8 cellular contexts compared by ENCODE assay signal in the genomic region with DNA sequence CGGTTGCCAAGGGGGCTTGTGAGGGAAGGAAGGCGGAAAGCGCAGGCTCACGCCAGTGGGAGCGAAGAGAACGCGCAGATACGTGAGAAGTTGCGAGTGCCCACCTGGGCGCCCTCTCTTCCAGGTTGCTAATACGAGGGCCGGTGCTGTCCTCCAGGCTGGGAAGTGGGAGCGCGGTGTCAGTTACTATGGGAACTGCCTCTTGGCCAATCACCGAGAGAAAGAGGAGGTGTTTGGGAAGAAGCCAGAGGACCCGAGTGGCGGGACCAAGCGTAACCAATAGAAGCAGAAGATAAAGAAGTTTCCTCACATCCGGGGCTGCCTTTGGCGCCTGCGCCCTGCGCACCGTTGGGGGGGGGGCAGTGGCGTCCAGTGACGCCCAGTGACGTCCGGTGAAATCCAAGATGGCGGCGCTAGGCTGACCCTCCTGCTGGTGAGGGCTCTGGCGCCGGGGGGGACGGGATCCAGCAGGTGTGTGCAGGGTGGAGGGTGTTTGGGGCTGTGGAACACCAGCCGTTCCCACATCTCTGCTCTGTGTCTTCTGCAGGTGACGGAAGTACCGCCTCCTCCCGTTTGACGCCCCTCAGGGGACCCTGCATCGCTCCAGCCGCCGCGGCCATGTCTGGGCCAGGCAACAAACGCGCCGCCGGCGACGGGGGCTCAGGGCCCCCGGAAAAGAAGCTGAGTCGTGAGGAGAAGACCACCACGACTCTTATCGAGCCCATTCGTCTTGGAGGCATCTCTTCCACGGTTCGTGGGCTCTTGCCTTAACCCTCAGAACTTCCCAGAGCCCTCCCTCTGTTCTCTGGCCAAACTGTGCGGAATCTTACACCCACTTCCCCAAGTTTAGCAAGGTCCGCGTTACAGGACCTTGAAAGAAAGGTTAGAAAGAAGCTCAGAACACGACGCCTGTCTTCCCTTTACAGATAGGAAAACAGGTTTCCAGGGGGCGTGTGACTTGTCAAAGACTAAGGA. TPM values are rescaled to one million over a fixed set of nuclear protein-coding genes. Genes with fewer than 3 reads are reported as not detected.
DNase-seq lines count a peak whose midpoint lies in the region; ATAC-seq and TF ChIP-seq lines count a peak whose summit lies in the region.

Gene CFAP119 (minus strand): TSS at position 135 of the 975 bp plus-strand sequence. CDS start 314 bp downstream, outside the sequence.
Gene RNF40 (plus strand): TSS at position 395 of the 975 bp plus-strand sequence. CDS start 224 bp downstream, at position 619.

- H3K36me3 Mint-ChIP-seq in activated T-helper 17 cell treated with anti-CD3 and anti-CD28 coated beads, Interleukin-2, amount 50 U/mL, for 72 hours (ENCODE audit: low read depth): peaks cover 54% of the 10 kb centered on the region
- peaks cover 3 to 23% (median 13%) of the 10 kb centered on the region in 5 donors for H3K36me3 Mint-ChIP-seq in naive thymus-derived CD4-positive, alpha-beta T cell
- H3K36me3 Mint-ChIP-seq in stimulated activated memory B cell treated with anti-CD40 and anti-IgM and Interleukin-4, amounts not matched to agents 10 μg/mL and 1 μg/mL and 100 μg/mL, for 72 hours: peaks cover 59% of the 10 kb centered on the region

- CTCF ChIA-PET in naive thymus-derived CD4-positive, alpha-beta T cell (lab: Charles Lee): no interaction called here

- intact Hi-C loops in naive thymus-derived CD4-positive, alpha-beta T cell (cut with micrococcal nuclease): loop anchor here (1.0 to 5.0 kb wide), 16 partner anchors 13 to 697 kb away; partner anchors contain the start of genes FBRS (in 2 of the 2), PHKG2 (in 2 of the 2), ARMC5 (in 1 of the 2) and CTF1 (in 1 of the 2)

- H3K4me3 Mint-ChIP-seq in activated T-helper 17 cell treated with anti-CD3 and anti-CD28 coated beads, Interleukin-2, amount 50 U/mL, for 72 hours: peak within 1 kb of the TSS; percentile 92
- peak within 1 kb of the TSS; percentile 96 to 98 (median 97) for H3K4me3 Mint-ChIP-seq in naive thymus-derived CD4-positive, alpha-beta T cell
- peak within 1 kb of the TSS; percentile 87 for H3K4me3 Mint-ChIP-seq in stimulated activated memory B cell treated with anti-CD40 and anti-IgM and Interleukin-4, amounts not matched to agents 10 μg/mL and 1 μg/mL and 100 μg/mL, for 72 hours

- peak; percentile 99 for DNase-seq in EH (ENCODE audit: low read depth)
- DNase-seq in GOT3 (lab: John Stamatoyannopoulos, UW): peak; percentile 90
- peak; percentile 97 for DNase-seq in LHCN-M2 (ENCODE audit: low read depth)
- DNase-seq in RPMI7951 (ENCODE audit: low read depth): peak; percentile 96
- DNase-seq in fibroblast of mammary gland (ENCODE audit: low read depth): peak; percentile 98
- DNase-seq in naive thymus-derived CD4-positive, alpha-beta T cell: peak; percentile 73 to 97 (median 88)

- peak within 1 kb of the TSS; percentile 92 for H3K4me3 ChIP-seq in fibroblast of mammary gland (ENCODE audit: control insufficient read depth, low read depth, low read length)
- peak within 1 kb of the TSS; percentile 99 for H3K4me3 ChIP-seq in naive thymus-derived CD4-positive, alpha-beta T cell (ENCODE audit: low read length)

- no peak for TF ChIP-seq CTCF in fibroblast of mammary gland (conservative IDR thresholded peaks at IDR 0.05; ENCODE audit: control insufficient read depth, insufficient read depth, low read depth, low read length)

- no peaks in the 10 kb centered on the region for H3K9me3 ChIP-seq in naive thymus-derived CD4-positive, alpha-beta T cell (ENCODE audit: control insufficient read depth in 2 of 3, low read length in 3 of 3)

- no peaks in the 10 kb centered on the region for H3K9me3 Mint-ChIP-seq in activated T-helper 17 cell treated with anti-CD3 and anti-CD28 coated beads, Interleukin-2, amount 50 U/mL, for 72 hours
- H3K9me3 Mint-ChIP-seq in naive thymus-derived CD4-positive, alpha-beta T cell: no peaks in the 10 kb centered on the region
- H3K9me3 Mint-ChIP-seq in stimulated activated memory B cell treated with anti-CD40 and anti-IgM and Interleukin-4, amounts not matched to agents 10 μg/mL and 1 μg/mL and 100 μg/mL, for 72 hours: no peaks in the 10 kb centered on the region

- ATAC-seq in activated T-helper 17 cell treated with anti-CD3 and anti-CD28 coated beads, Interleukin-2, amount 50 U/mL, for 72 hours (replicated peaks): peak; percentile 98
- ATAC-seq in naive thymus-derived CD4-positive, alpha-beta T cell: peak; percentile 96
- ATAC-seq in stimulated activated memory B cell treated with anti-CD40 and anti-IgM and Interleukin-4, amounts not matched to agents 10 μg/mL and 1 μg/mL and 100 μg/mL, for 72 hours: peak; percentile 98

- H3K27me3 ChIP-seq in naive thymus-derived CD4-positive, alpha-beta T cell (ENCODE audit: control insufficient read depth in 2 of 2, insufficient read depth in 2 of 2, low read length in 2 of 2): no peaks in the 10 kb centered on the region

- H3K27ac Mint-ChIP-seq in activated T-helper 17 cell treated with anti-CD3 and anti-CD28 coated beads, Interleukin-2, amount 50 U/mL, for 72 hours: peak within 1 kb of the TSS; percentile 92
- peak within 1 kb of the TSS; percentile 82 to 96 (median 93) for H3K27ac Mint-ChIP-seq in naive thymus-derived CD4-positive, alpha-beta T cell
- peak within 1 kb of the TSS; percentile 83 for H3K27ac Mint-ChIP-seq in stimulated activated memory B cell treated with anti-CD40 and anti-IgM and Interleukin-4, amounts not matched to agents 10 μg/mL and 1 μg/mL and 100 μg/mL, for 72 hours

- H3K27ac ChIP-seq in naive thymus-derived CD4-positive, alpha-beta T cell (ENCODE audit: low read depth, low read length): peak within 1 kb of the TSS; percentile 88

- peaks cover 22 to 59% (median 26%) of the 10 kb centered on the region in 3 experiments for H3K36me3 ChIP-seq in naive thymus-derived CD4-positive, alpha-beta T cell (ENCODE audit: control insufficient read depth in 2 of 3, insufficient read depth in 3 of 3, low read length in 3 of 3)

- H3K4me1 Mint-ChIP-seq in activated T-helper 17 cell treated with anti-CD3 and anti-CD28 coated beads, Interleukin-2, amount 50 U/mL, for 72 hours: peaks cover 18% of the 10 kb centered on the region
- H3K4me1 Mint-ChIP-seq in naive thymus-derived CD4-positive, alpha-beta T cell: peaks cover 21 to 41% (median 32%) of the 10 kb centered on the region in 7 donors
- peaks cover 53% of the 10 kb centered on the region for H3K4me1 Mint-ChIP-seq in stimulated activated memory B cell treated with anti-CD40 and anti-IgM and Interleukin-4, amounts not matched to agents 10 μg/mL and 1 μg/mL and 100 μg/mL, for 72 hours

- H3K27me3 Mint-ChIP-seq in activated T-helper 17 cell treated with anti-CD3 and anti-CD28 coated beads, Interleukin-2, amount 50 U/mL, for 72 hours: no peaks in the 10 kb centered on the region
- no peaks in the 10 kb centered on the region for H3K27me3 Mint-ChIP-seq in naive thymus-derived CD4-positive, alpha-beta T cell
- no peaks in the 10 kb centered on the region for H3K27me3 Mint-ChIP-seq in stimulated activated memory B cell treated with anti-CD40 and anti-IgM and Interleukin-4, amounts not matched to agents 10 μg/mL and 1 μg/mL and 100 μg/mL, for 72 hours

- H3K4me1 ChIP-seq in naive thymus-derived CD4-positive, alpha-beta T cell (ENCODE audit: control insufficient read depth in 2 of 2, insufficient read depth in 2 of 2, low read length in 2 of 2): peaks cover 17 to 32% of the 10 kb centered on the region in 2 donors

- POLR2A ChIA-PET in naive thymus-derived CD4-positive, alpha-beta T cell (lab: Charles Lee): interaction anchor here (0.8 to 3.2 kb wide), 3 partner anchors 13 to 14 kb away, joined by 5 to 9 read pairs (median 5); partner anchors contain the start of gene PHKG2

RNA-seq across cellular contexts. Expression of gene CFAP119, which starts in this region (rescaled TPM):
- total RNA-seq in LHCN-M2 (2014; rRNA removed): 4.0 and 5.1 TPM in 2 replicates
- polyA plus RNA-seq in LHCN-M2 (2012): 4.9 TPM
- total RNA-seq in RPMI7951 (2014; rRNA removed; shearing (Covaris generic)): 3.4 and 4.6 TPM in 2 replicates
- 1 to 10 TPM; 2.9 TPM for total RNA-seq in activated T-helper 17 cell treated with anti-CD3 and anti-CD28 coated beads, Interleukin-2, amount 50 U/mL, for 72 hours
- total RNA-seq in naive thymus-derived CD4-positive, alpha-beta T cell: 1 to 10 TPM; 2.3 to 5.9 (median 2.9) TPM
- under 1 TPM; 0.41 to 0.63 TPM for polyA plus RNA-seq in naive thymus-derived CD4-positive, alpha-beta T cell

RNA-seq across cellular contexts. Expression of gene RNF40, which starts in this region (rescaled TPM):
- total RNA-seq in LHCN-M2 (2014; rRNA removed): 102 and 105 TPM in 2 replicates
- polyA plus RNA-seq in LHCN-M2 (2012): 68.0 TPM
- total RNA-seq in RPMI7951 (2014; rRNA removed; shearing (Covaris generic)): 45.3 and 48.2 TPM in 2 replicates
- total RNA-seq in activated T-helper 17 cell treated with anti-CD3 and anti-CD28 coated beads, Interleukin-2, amount 50 U/mL, for 72 hours: 10 to 100 TPM; 90.7 to 95.1 TPM
- 100 to 1,000 TPM in 3 of 5 experiments, 10 to 100 TPM in 2; 68.7 to 122 (median 114) TPM for total RNA-seq in naive thymus-derived CD4-positive, alpha-beta T cell
- 10 to 100 TPM; 19.4 to 50.7 TPM for polyA plus RNA-seq in naive thymus-derived CD4-positive, alpha-beta T cell

Comparison
In these comparisons a context has a peak if more than half of its experiments do, and no peak if none do; other contexts are left out.
1. Peak in every context shown above with its lines: DNase-seq, ATAC-seq, H3K4me3 ChIP-seq and H3K27ac ChIP-seq.